6 cellular contexts compared by ENCODE assay signal in the genomic region with DNA sequence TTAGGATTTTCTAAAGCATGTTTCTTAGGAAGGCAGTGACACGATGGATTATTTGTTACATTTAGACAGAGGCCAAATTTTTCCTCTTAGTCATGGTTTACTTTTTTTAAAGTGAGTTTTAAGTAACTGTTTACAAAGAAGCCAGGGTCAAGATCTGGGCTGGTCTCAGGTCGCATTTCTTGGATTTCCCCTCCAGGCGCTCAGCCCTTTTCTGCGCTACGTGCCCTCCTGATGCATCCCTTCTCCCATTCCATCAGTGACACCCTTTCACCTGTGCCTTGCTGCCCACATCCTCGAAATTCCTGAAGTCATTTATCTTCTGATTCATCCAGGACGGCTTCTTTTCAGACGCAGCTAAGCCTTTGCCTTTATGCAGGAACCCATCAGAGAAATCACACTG.
"Had no signal": no experiment of that assay in that cellular context is flagged by ENCODE, and none has a peak within 500 bp of the region (broad histone marks: within the 10 kb centered on the region; RNA-seq: fewer than 3 reads in every experiment).

No MANE protein-coding gene starts in this region.

- H3K4me1 Mint-ChIP-seq: GM23338 had no signal

- H3K27ac Mint-ChIP-seq: GM23338, IgD-negative memory B cell had no signal

- DNase-seq: H9, HCEC 1CT, KBM-7 had no signal

- ATAC-seq: GM23338, HepG2 had no signal

- H3K4me3 Mint-ChIP-seq: GM23338, H9, IgD-negative memory B cell had no signal

- H3K27me3 Mint-ChIP-seq: IgD-negative memory B cell had no signal
